ENCODE assay signal across 20 cellular contexts in genomic region chr1:8406011-8406410, GRCh38.
"Had no signal": no experiment of that assay in that cellular context is flagged by ENCODE, and none has a peak within 500 bp of the region (broad histone marks: within the 10 kb centered on the region; RNA-seq: fewer than 3 reads in every experiment).

No MANE protein-coding gene starts in this region.

- ATAC-seq: activated CD8-positive, alpha-beta T cell treated with anti-CD3 and anti-CD28 coated beads for 36 hours; effector memory CD8-positive, alpha-beta T cell; mucosa of descending colon; natural killer cell treated with Interleukin-12 subunit alpha and Interleukin-12 subunit beta and Interleukin-15 and Interleukin-18, amount 100 ng/mL, for 72 hours; sciatic nerve; stimulated activated naive CD8-positive, alpha-beta T cell treated with anti-CD3 and anti-CD28 coated beads, Interleukin-15, Interleukin-2, amounts not matched to agents 100 U/mL and 50 U/mL, for 24 hours had no signal

- H3K4me3 Mint-ChIP-seq: activated CD8-positive, alpha-beta T cell treated with anti-CD3 and anti-CD28 coated beads for 36 hours; activated naive CD4-positive, alpha-beta T cell treated with anti-CD3 and anti-CD28 coated beads, Interleukin-2, amount 10 ng/mL, durations not matched to agents 7 days and 5 days; brain; effector memory CD8-positive, alpha-beta T cell; immature natural killer cell; natural killer cell treated with Interleukin-12 subunit alpha and Interleukin-12 subunit beta and Interleukin-15 and Interleukin-18, amount 100 ng/mL, for 72 hours had no signal

- H3K27me3 ChIP-seq: testis had no signal

- DNase-seq: activated CD4-positive, alpha-beta T cell treated with anti-CD3 and anti-CD28 coated beads for 4 hours; activated CD8-positive, alpha-beta memory T cell treated with anti-CD3 and anti-CD28 coated beads, Interleukin-2, amount 50 U/mL, for 4 hours; activated CD8-positive, alpha-beta T cell treated with anti-CD3 and anti-CD28 coated beads for 36 hours; activated naive CD4-positive, alpha-beta T cell treated with anti-CD3 and anti-CD28 coated beads, Interleukin-2, amount 10 ng/mL, durations not matched to agents 7 days and 5 days; amniotic stem cell; effector memory CD8-positive, alpha-beta T cell; erythroblast; glutamatergic neuron; immature natural killer cell; mucosa of descending colon; occipital lobe; stimulated activated CD4-positive, alpha-beta T cell treated with anti-CD3 and anti-CD28 coated beads, Interleukin-12 subunit alpha, Interleukin-12 subunit beta, amount 100 ng/mL, for 4 hours; stimulated activated naive CD8-positive, alpha-beta T cell treated with anti-CD3 and anti-CD28 coated beads, Interleukin-15, Interleukin-2, amounts not matched to agents 100 U/mL and 50 U/mL, for 24 hours; SW 1271; T-helper 9 cell; testis had no signal

- H3K27ac Mint-ChIP-seq: activated CD8-positive, alpha-beta T cell treated with anti-CD3 and anti-CD28 coated beads for 36 hours; activated naive CD4-positive, alpha-beta T cell treated with anti-CD3 and anti-CD28 coated beads, Interleukin-2, amount 10 ng/mL, durations not matched to agents 7 days and 5 days; natural killer cell treated with Interleukin-12 subunit alpha and Interleukin-12 subunit beta and Interleukin-15 and Interleukin-18, amount 100 ng/mL, for 72 hours; progenitor cell of endocrine pancreas had no signal

- H3K9me3 ChIP-seq: mucosa of descending colon, testis had no signal

- H3K9me3 Mint-ChIP-seq: activated CD8-positive, alpha-beta T cell treated with anti-CD3 and anti-CD28 coated beads for 36 hours; activated naive CD4-positive, alpha-beta T cell treated with anti-CD3 and anti-CD28 coated beads, Interleukin-2, amount 10 ng/mL, durations not matched to agents 7 days and 5 days; effector memory CD8-positive, alpha-beta T cell; immature natural killer cell; natural killer cell treated with Interleukin-12 subunit alpha and Interleukin-12 subunit beta and Interleukin-15 and Interleukin-18, amount 100 ng/mL, for 72 hours had no signal

- H3K27me3 Mint-ChIP-seq: activated CD8-positive, alpha-beta T cell treated with anti-CD3 and anti-CD28 coated beads for 36 hours; activated naive CD4-positive, alpha-beta T cell treated with anti-CD3 and anti-CD28 coated beads, Interleukin-2, amount 10 ng/mL, durations not matched to agents 7 days and 5 days; effector memory CD8-positive, alpha-beta T cell; progenitor cell of endocrine pancreas had no signal

- H3K4me3 ChIP-seq: mucosa of descending colon, testis had no signal
